In genomic region chr11:32706985-32707736, GRCh38 we compare ENCODE assay signal across 9 cellular contexts.
DNase-seq lines count a peak whose midpoint lies in the region; ATAC-seq, FAIRE-seq and TF ChIP-seq lines count a peak whose summit lies in the region.
"Had no signal": no experiment of that assay in that cellular context is flagged by ENCODE, and none has a peak within 500 bp of the region (broad histone marks: within the 10 kb centered on the region; RNA-seq: fewer than 3 reads in every experiment).

No MANE protein-coding gene starts in this region.

- CTCF ChIA-PET in endothelial cell of umbilical vein (lab: Charles Lee) = interaction anchor here (1.2 kb wide), 1 partner anchor 11 kb away, joined by 5 read pairs; no protein-coding TSS in a partner anchor

- H2AFZ ChIP-seq in endothelial cell of umbilical vein (ENCODE audit: low read depth, low read length) = no peak overlapping the region

- no peaks in the 10 kb centered on the region for H3K9me3 ChIP-seq in endothelial cell of umbilical vein (replicated peaks; ENCODE audit: control insufficient read depth, insufficient read depth, low read length)

- H3K36me3 ChIP-seq in endothelial cell of umbilical vein (ENCODE audit: control insufficient read depth in 2 of 2, extremely low read depth in 1 of 2, insufficient read depth in 2 of 2, low read length in 2 of 2) = no peaks in the 10 kb centered on the region

- TF ChIP-seq CTCF in AG09309 (IDR thresholded peaks at IDR 0.05; ENCODE audit: control insufficient read depth, insufficient read depth, low read depth, low read length, missing control alignments) (no peak), endothelial cell of umbilical vein (IDR thresholded peaks at IDR 0.05; ENCODE audit: extremely low read depth in 1 of 2, insufficient read depth in 1 of 2, low read depth in 1 of 2, low read length in 2 of 2) (no peak)

- H3K4me3 ChIP-seq in AG09309 (ENCODE audit: control insufficient read depth, low read depth, low read length) (no peak overlapping the region), endothelial cell of umbilical vein (replicated peaks in 1 of 3; ENCODE audit: insufficient read depth in 1 of 3, low read depth in 1 of 3, low read length in 3 of 3) (no peak overlapping the region)

- POLR2A ChIA-PET in endothelial cell of umbilical vein (lab: Charles Lee) = no interaction called here

- H3K27me3 ChIP-seq in endothelial cell of umbilical vein (ENCODE audit: control insufficient read depth in 2 of 2, insufficient read depth in 2 of 2, low read length in 2 of 2) = no peaks in the 10 kb centered on the region

- ATAC-seq in GM21360 (IDR thresholded peaks at IDR 0.05; ENCODE audit: unreplicated experiment) = peak; percentile 98
- ATAC-seq in HG03558 (IDR thresholded peaks at IDR 0.05; ENCODE audit: extremely low read depth, unreplicated experiment) = peak; percentile 99

- no peak overlapping the region for H3K4me2 ChIP-seq in endothelial cell of umbilical vein (ENCODE audit: insufficient read depth, low read length)

- peak; percentile 35 for FAIRE-seq in endothelial cell of umbilical vein (lab: Jason Lieb, UNC)

- no peak overlapping the region for H3K9ac ChIP-seq in endothelial cell of umbilical vein (replicated peaks; ENCODE audit: extremely low read depth, insufficient read depth, low read length)

- no peaks in the 10 kb centered on the region for H4K20me1 ChIP-seq in endothelial cell of umbilical vein (replicated peaks; ENCODE audit: control insufficient read depth, extremely low read depth, insufficient read depth, low read length)

- dilution Hi-C loops in endothelial cell of umbilical vein (cut with MboI; ENCODE audit: extremely low pct_ligation_motif_present, low sequenced_read_pairs) = no loop called here

- H3K9me1 ChIP-seq in endothelial cell of umbilical vein (replicated peaks; ENCODE audit: control insufficient read depth, extremely low read depth, insufficient read depth, low read length) = no peaks in the 10 kb centered on the region

- BruUV-seq in endothelial cell of umbilical vein (replicated peaks; lab: Mats Ljungman, UMichigan) = no TSS peak

- H3K79me2 ChIP-seq in endothelial cell of umbilical vein (ENCODE audit: control insufficient read depth, insufficient read depth, low read length) = no peaks in the 10 kb centered on the region

- no peak for TF ChIP-seq POLR2A in endothelial cell of umbilical vein (IDR thresholded peaks at IDR 0.05; ENCODE audit: low read depth, low read length)

- peak; percentile 39 for DNase-seq in AG09309 (ENCODE audit: low read depth)
- peak; percentile 10 for DNase-seq in endothelial cell of umbilical vein (ENCODE audit: low read depth, low spot score)
- no peak for DNase-seq in effector CD8-positive, alpha-beta T cell (lab: John Stamatoyannopoulos, UW)
- no peak for DNase-seq in cerebellar nuclear complex (lab: John Stamatoyannopoulos, UW)
- no peak for DNase-seq in T-helper 1 cell
- DNase-seq in NCI-H146 treated with DMSO at 0.1 percent for 48 hours (lab: John Stamatoyannopoulos, UW; ENCODE audit: unreplicated experiment) = no peak
- DNase-seq: activated naive CD8-positive, alpha-beta T cell treated with anti-CD3 and anti-CD28 coated beads, Interleukin-2, amount 10 ng/mL, durations not matched to agents 7 days and 5 days had no signal

- intact Hi-C loops in endothelial cell of umbilical vein (cut with micrococcal nuclease) = no loop called here

- no peak overlapping the region for H3K27ac ChIP-seq in endothelial cell of umbilical vein (ENCODE audit: insufficient read depth, low read depth, low read length)

- H3K4me1 ChIP-seq in endothelial cell of umbilical vein (ENCODE audit: control insufficient read depth, extremely low read depth, insufficient read depth, low read length) = no peaks in the 10 kb centered on the region

TF ChIP-seq in endothelial cell of umbilical vein, 7 proteins besides CTCF, POLR2A, EP300 and RAD21:
- no peak for TF ChIP-seq EZH2 (IDR thresholded peaks at IDR 0.05; ENCODE audit: borderline replicate concordance, low read depth, low read length, severe bottlenecking)
- peak; percentile 81 for TF ChIP-seq JUN (IDR thresholded peaks at IDR 0.05; ENCODE audit: borderline replicate concordance, insufficient read depth, insufficient read length, low read depth)
- TF ChIP-seq FOS (IDR thresholded peaks at IDR 0.05; ENCODE audit: borderline replicate concordance, insufficient read depth, low read length) = peak; percentile 87

Comparison
In these comparisons a context has a peak if more than half of its experiments do, and no peak if none do; other contexts are left out.
1. DNase-seq: peak in AG09309 (single experiment) and endothelial cell of umbilical vein (single experiment); none in effector CD8-positive, alpha-beta T cell (single experiment), cerebellar nuclear complex (0 of 2), T-helper 1 cell (0 of 5) and NCI-H146 treated with DMSO at 0.1 percent for 48 hours (single experiment).